ENCODE assay signal across 1 cellular context in the genomic region with DNA sequence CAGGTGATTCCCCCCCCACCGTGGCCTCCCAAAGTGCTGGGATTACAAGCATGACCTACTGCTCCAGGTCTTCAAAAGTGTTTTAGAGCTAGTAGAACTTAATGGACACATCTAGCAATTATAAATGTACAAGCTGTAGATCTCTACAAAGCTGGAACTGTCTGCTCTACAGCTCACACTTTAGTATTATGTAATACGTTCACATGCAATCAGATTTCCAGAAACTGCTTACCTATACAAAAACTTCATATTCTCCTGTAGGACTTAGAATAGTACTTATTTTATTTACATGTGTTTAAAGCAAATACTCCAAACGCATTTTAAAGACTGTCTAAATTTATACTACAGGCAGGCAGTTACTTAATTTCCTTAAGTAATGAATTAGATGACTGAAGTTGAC.
TF ChIP-seq lines count a peak whose summit lies in the region.

No MANE protein-coding gene starts in this region.

TF ChIP-seq in K562, 482 proteins besides CTCF, POLR2A, EP300 and RAD21 (continued from another document):
- TF ChIP-seq MAFG (tag; conservative IDR thresholded peaks at IDR 0.05) (peak; percentile 40; the same call in 1 of the 2 replicates), TBP (optimal IDR thresholded peaks at IDR 0.05; ENCODE audit: low read depth, low read length) (no peak), EGR1 (conservative IDR thresholded peaks at IDR 0.05) (no peak), ZNF146 (CRISPR knock-in tag; IDR thresholded peaks at IDR 0.05; ENCODE audit: unreplicated experiment) (no peak), MCM3 (IDR thresholded peaks at IDR 0.05) (no peak), ZNF766 (CRISPR knock-in tag; conservative IDR thresholded peaks at IDR 0.05) (no peak), NUFIP1 (IDR thresholded peaks at IDR 0.05; ENCODE audit: partially characterized antibody) (no peak)
- TF ChIP-seq, protein P1, sequence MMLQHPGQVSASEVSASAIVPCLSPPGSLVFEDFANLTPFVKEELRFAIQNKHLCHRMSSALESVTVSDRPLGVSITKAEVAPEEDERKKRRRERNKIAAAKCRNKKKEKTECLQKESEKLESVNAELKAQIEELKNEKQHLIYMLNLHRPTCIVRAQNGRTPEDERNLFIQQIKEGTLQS (IDR thresholded peaks at IDR 0.05): no peak
- TF ChIP-seq, protein P1 (CRISPR knock-in tag; conservative IDR thresholded peaks at IDR 0.05): no peak
